Comparison of ENCODE assay signal across 1 cellular context in the genomic region with DNA sequence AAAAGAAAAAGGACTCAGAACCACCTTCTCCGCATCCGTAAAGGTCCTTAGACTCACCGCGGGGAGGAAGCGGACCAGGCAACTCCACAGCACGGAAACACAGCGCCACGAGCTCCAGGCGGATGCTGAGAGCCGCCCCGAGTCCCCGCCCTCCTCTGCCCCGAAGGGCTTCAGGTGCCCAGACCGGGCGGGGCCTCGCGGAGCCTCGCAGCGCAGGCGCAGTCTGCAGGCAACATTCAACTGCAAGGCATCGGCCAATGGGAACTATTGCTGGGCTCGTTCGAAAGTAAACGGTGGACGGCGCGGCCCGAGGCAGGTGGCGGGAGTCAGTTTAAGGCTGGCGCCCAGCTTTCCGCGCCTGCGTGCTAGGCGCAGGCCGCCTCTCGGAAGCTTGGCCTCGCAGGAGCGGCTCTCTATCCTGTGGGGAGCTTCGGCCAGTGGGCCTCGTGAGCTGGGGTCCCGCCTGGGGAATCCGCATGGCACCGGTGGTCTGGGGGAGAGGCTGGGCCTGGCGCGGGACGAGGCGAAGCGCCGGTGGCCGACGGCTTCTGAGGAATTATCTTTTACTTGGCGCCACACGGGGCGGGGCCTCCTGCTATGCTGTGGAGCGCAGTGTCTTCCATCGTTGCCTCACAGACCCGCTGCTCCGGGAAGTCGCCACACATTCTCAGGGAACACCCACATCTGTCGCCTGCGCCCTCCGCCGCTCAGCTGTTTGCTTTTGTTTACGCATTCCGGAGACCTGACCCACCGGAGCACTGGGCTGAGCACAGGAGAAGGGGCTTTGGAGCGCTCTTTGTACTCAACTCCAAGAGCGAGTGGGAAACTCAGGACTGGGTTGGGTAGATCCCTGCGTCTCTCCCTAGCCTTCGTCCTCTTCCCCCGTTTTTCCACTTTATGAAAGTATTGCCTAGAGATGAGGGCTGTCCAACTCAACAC.
TF ChIP-seq lines count a peak whose summit lies in the region.

A gene with protein sequence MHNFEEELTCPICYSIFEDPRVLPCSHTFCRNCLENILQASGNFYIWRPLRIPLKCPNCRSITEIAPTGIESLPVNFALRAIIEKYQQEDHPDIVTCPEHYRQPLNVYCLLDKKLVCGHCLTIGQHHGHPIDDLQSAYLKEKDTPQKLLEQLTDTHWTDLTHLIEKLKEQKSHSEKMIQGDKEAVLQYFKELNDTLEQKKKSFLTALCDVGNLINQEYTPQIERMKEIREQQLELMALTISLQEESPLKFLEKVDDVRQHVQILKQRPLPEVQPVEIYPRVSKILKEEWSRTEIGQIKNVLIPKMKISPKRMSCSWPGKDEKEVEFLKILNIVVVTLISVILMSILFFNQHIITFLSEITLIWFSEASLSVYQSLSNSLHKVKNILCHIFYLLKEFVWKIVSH (minus strand): TSS at position 127 of the 939 bp plus-strand sequence. CDS start 10,603 bp downstream, outside the sequence.

TF ChIP-seq in IMR-90, 13 proteins besides CTCF, POLR2A, EP300 and RAD21 (continued from another document):
- TF ChIP-seq SMC3 (IDR thresholded peaks at IDR 0.05; ENCODE audit: low read depth, low read length) (no peak), BHLHE40 (IDR thresholded peaks at IDR 0.05; ENCODE audit: low read depth, low read length) (no peak), RCOR1 (IDR thresholded peaks at IDR 0.05; ENCODE audit: insufficient replicate concordance, low read length) (no peak), MXI1 (IDR thresholded peaks at IDR 0.05; ENCODE audit: borderline replicate concordance, low read depth, low read length) (peak; percentile 53; the same call in 1 of the 2 replicates), FOS (IDR thresholded peaks at IDR 0.05; ENCODE audit: low read depth, low read length) (no peak), NFE2L2 (IDR thresholded peaks at IDR 0.05; ENCODE audit: low read depth, low read length) (no peak), RFX5 (IDR thresholded peaks at IDR 0.05; ENCODE audit: low read depth, low read length) (no peak)
- TF ChIP-seq, protein P1, sequence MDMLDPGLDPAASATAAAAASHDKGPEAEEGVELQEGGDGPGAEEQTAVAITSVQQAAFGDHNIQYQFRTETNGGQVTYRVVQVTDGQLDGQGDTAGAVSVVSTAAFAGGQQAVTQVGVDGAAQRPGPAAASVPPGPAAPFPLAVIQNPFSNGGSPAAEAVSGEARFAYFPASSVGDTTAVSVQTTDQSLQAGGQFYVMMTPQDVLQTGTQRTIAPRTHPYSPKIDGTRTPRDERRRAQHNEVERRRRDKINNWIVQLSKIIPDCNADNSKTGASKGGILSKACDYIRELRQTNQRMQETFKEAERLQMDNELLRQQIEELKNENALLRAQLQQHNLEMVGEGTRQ (IDR thresholded peaks at IDR 0.05; ENCODE audit: low read depth, low read length): no peak; the same call in 1 of the 2 replicates
